ENCODE assay signal across 14 cellular contexts in genomic region chr10:6522230-6522629, GRCh38. TPM values are rescaled to one million over a fixed set of nuclear protein-coding genes. Genes with fewer than 3 reads are reported as not detected.
A peak's percentile ranks its signal among the peaks of the same experiment; 100 is the strongest.
DNase-seq lines count a peak whose midpoint lies in the region; ATAC-seq and TF ChIP-seq lines count a peak whose summit lies in the region.
"Had no signal": no experiment of that assay in that cellular context is flagged by ENCODE, and none has a peak within 500 bp of the region (broad histone marks: within the 10 kb centered on the region; RNA-seq: fewer than 3 reads in every experiment).

No MANE protein-coding gene starts in this region.

- no peak for TF ChIP-seq CTCF in epithelial cell of esophagus (IDR thresholded peaks at IDR 0.05; ENCODE audit: insufficient read depth, low read depth, low read length, missing control alignments)

- peaks cover 90% of the 10 kb centered on the region for H3K4me1 Mint-ChIP-seq in activated naive CD4-positive, alpha-beta T cell treated with anti-CD3 and anti-CD28 coated beads, Interleukin-2, amount 50 U/mL, for 24 hours
- H3K4me1 Mint-ChIP-seq in activated naive CD4-positive, alpha-beta T cell treated with anti-CD3 and anti-CD28 coated beads, Interleukin-2, amount 10 ng/mL, durations not matched to agents 7 days and 5 days: peaks cover 76% of the 10 kb centered on the region

- CTCF ChIA-PET in activated naive CD4-positive, alpha-beta T cell treated with anti-CD3 and anti-CD28 coated beads, Interleukin-2, amount 10 ng/mL, durations not matched to agents 7 days and 5 days (lab: Charles Lee): interaction anchor here (1.3 kb wide), 1 partner anchor 56 kb away, joined by 3 read pairs; no protein-coding TSS in a partner anchor

- H3K4me3 Mint-ChIP-seq in activated naive CD4-positive, alpha-beta T cell treated with anti-CD3 and anti-CD28 coated beads, Interleukin-2, amount 50 U/mL, for 24 hours: no peak overlapping the region
- no peak overlapping the region for H3K4me3 Mint-ChIP-seq in activated naive CD4-positive, alpha-beta T cell treated with anti-CD3 and anti-CD28 coated beads, Interleukin-2, amount 10 ng/mL, durations not matched to agents 7 days and 5 days

- H3K4me3 ChIP-seq in epithelial cell of esophagus (ENCODE audit: low read length): no peak overlapping the region
- H3K4me3 ChIP-seq: HAP-1 had no signal

- peaks cover 29% of the 10 kb centered on the region for H3K36me3 Mint-ChIP-seq in activated naive CD4-positive, alpha-beta T cell treated with anti-CD3 and anti-CD28 coated beads, Interleukin-2, amount 50 U/mL, for 24 hours
- H3K36me3 Mint-ChIP-seq in activated naive CD4-positive, alpha-beta T cell treated with anti-CD3 and anti-CD28 coated beads, Interleukin-2, amount 10 ng/mL, durations not matched to agents 7 days and 5 days: peaks cover 65% of the 10 kb centered on the region

- no peak for DNase-seq in activated naive CD4-positive, alpha-beta T cell treated with anti-CD3 and anti-CD28 coated beads, Interleukin-2, amount 10 ng/mL, durations not matched to agents 7 days and 5 days
- DNase-seq in RKO (ENCODE audit: low spot score) (peak; percentile 41), epithelial cell of esophagus (ENCODE audit: low read depth) (peak; percentile 82), renal cortical epithelial cell (ENCODE audit: low read depth) (peak; percentile 58), NCI-H128 (lab: John Stamatoyannopoulos, UW; ENCODE audit: unreplicated experiment) (no peak)
- DNase-seq: COR-L47, NCI-H1436 treated with DMSO at 0.1 percent for 48 hours, NCI-H345, NCI-H526 treated with DMSO at 0.1 percent for 48 hours, SIG-M5 had no signal

- peak overlapping the region; percentile 35 for H3K27ac Mint-ChIP-seq in activated naive CD4-positive, alpha-beta T cell treated with anti-CD3 and anti-CD28 coated beads, Interleukin-2, amount 50 U/mL, for 24 hours
- no peak overlapping the region for H3K27ac Mint-ChIP-seq in activated naive CD4-positive, alpha-beta T cell treated with anti-CD3 and anti-CD28 coated beads, Interleukin-2, amount 10 ng/mL, durations not matched to agents 7 days and 5 days

- no peaks in the 10 kb centered on the region for H3K9me3 Mint-ChIP-seq in activated naive CD4-positive, alpha-beta T cell treated with anti-CD3 and anti-CD28 coated beads, Interleukin-2, amount 50 U/mL, for 24 hours
- H3K9me3 Mint-ChIP-seq in activated naive CD4-positive, alpha-beta T cell treated with anti-CD3 and anti-CD28 coated beads, Interleukin-2, amount 10 ng/mL, durations not matched to agents 7 days and 5 days: no peaks in the 10 kb centered on the region

- no peaks in the 10 kb centered on the region for H3K27me3 Mint-ChIP-seq in activated naive CD4-positive, alpha-beta T cell treated with anti-CD3 and anti-CD28 coated beads, Interleukin-2, amount 50 U/mL, for 24 hours
- H3K27me3 Mint-ChIP-seq in activated naive CD4-positive, alpha-beta T cell treated with anti-CD3 and anti-CD28 coated beads, Interleukin-2, amount 10 ng/mL, durations not matched to agents 7 days and 5 days: no peaks in the 10 kb centered on the region

- ATAC-seq in GM18511 (IDR thresholded peaks at IDR 0.05; ENCODE audit: unreplicated experiment) (no peak), HG03039 (IDR thresholded peaks at IDR 0.05; ENCODE audit: unreplicated experiment) (no peak)

RNA-seq across cellular contexts. Expression of gene PRKCQ, which starts 57.8 kb away (rescaled TPM):
- total RNA-seq in renal cortical epithelial cell: 5.2 and 23.9 TPM in 2 replicates

Comparison
In these comparisons a context has a peak if more than half of its experiments do, and no peak if none do; other contexts are left out.
1. DNase-seq: peak in RKO (single experiment), epithelial cell of esophagus (single experiment) and renal cortical epithelial cell (single experiment); none in activated naive CD4-positive, alpha-beta T cell treated with anti-CD3 and anti-CD28 coated beads, Interleukin-2, amount 10 ng/mL, durations not matched to agents 7 days and 5 days (single experiment) and NCI-H128 (single experiment).